ENCODE assay signal across 8 cellular contexts in the genomic region with DNA sequence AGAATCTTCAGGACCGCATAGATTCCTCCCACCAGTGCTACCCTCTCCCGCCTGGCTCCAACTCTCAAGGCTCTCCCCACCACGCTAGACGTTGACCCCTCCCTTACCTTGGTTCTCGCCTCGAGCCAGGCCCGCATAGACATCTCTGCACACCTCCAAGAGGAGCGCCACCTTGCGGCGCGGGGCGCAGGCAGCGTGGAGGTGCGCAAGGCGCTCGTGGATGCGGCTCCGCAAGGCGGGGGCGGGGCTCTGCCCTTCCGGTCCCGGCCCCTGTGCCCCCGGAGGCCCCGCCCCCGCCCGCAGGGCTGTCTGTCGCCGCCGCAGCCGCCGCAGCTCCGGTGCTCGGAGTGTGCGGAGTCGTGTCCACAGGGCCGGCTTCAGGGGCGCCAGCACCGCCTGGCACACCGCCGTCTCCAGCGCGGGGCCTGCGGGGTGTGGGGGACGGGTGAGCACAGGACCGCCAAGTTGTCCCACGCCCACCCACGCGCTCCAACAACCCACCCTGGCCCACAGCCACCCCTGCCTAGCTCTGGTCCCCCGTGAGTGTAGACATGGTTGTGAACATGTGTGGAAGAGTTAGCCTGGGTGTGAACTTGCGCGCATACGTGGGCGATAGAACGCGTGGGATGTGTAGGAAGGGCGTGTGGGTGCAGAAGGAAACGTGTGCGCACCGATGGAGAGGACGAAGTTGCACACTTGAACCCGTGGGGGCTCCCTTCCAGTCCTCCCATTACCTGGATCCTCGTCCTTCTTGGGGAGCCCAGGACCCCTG. TPM values are rescaled to one million over a fixed set of nuclear protein-coding genes. Genes with fewer than 3 reads are reported as not detected.
DNase-seq lines count a peak whose midpoint lies in the region; ATAC-seq and TF ChIP-seq lines count a peak whose summit lies in the region.

No MANE protein-coding gene starts in this region.

- peak overlapping the region; percentile 37 for H3K4me3 ChIP-seq in ovary
- H3K4me3 ChIP-seq in thoracic aorta = peak overlapping the region; percentile 69

- POLR2A ChIA-PET in RWPE1 (lab: Yijun Ruan, JAX; ENCODE audit: low non-redundant PET) = no interaction called here

- no peak for TF ChIP-seq POLR2A in ovary (IDR thresholded peaks at IDR 0.05)

- H3K27me3 ChIP-seq in ovary (no peaks in the 10 kb centered on the region), thoracic aorta (replicated peaks; ENCODE audit: insufficient read depth) (no peaks in the 10 kb centered on the region)

- peaks cover 11% of the 10 kb centered on the region for H3K4me1 ChIP-seq in ovary (ENCODE audit: insufficient read depth)
- peaks cover 0 to 10% of the 10 kb centered on the region in 2 donors for H3K4me1 ChIP-seq in thoracic aorta (ENCODE audit: control insufficient read depth in 1 of 2, low read depth in 2 of 2)

- TF ChIP-seq EP300 in ovary (IDR thresholded peaks at IDR 0.05) = no peak

- WGBS in ovary, 3 donors = 11 to 32% (median 15%) methylated on average over 34 to 62 of the region's 62 CpGs

- H3K27ac ChIP-seq in RWPE1 (peak overlapping the region; percentile 42), ovary (peak overlapping the region in 1 of 2 donors; percentile 5), thoracic aorta (no peak overlapping the region)

- in situ Hi-C loops in GM13977 (cut with MboI; ENCODE audit: low pct_unique_long_range_greater_than_20kb, low sequenced_read_pairs, unreplicated experiment) = no loop called here

- peak; percentile 73 for ATAC-seq in HG03066 (IDR thresholded peaks at IDR 0.05; ENCODE audit: low read depth, unreplicated experiment)
- peak; percentile 77 for ATAC-seq in thoracic aorta (ENCODE audit: insufficient number of reproducible peaks, low FRiP score, low read depth)
- no peak for ATAC-seq in GM21619 (IDR thresholded peaks at IDR 0.05; ENCODE audit: unreplicated experiment)

- intact Hi-C loops in activated naive CD4-positive, alpha-beta T cell treated with anti-CD3 and anti-CD28 coated beads for 36 hours (cut with micrococcal nuclease) = loop anchor here (1.0 to 2.0 kb wide), 2 partner anchors 20 to 39 kb away; partner anchors contain the start of gene ECH1
- intact Hi-C loops in ovary (cut with DNase I) = no loop called here

- no peaks in the 10 kb centered on the region for H3K9me3 Mint-ChIP-seq in activated naive CD4-positive, alpha-beta T cell treated with anti-CD3 and anti-CD28 coated beads for 36 hours

- H3K4me3 Mint-ChIP-seq in activated naive CD4-positive, alpha-beta T cell treated with anti-CD3 and anti-CD28 coated beads for 36 hours = peak overlapping the region; percentile 89

- TF ChIP-seq CTCF in GM13977 (IDR thresholded peaks at IDR 0.05; ENCODE audit: extremely low read depth, insufficient read depth, missing control alignments) (peak; percentile 98), RWPE1 (conservative IDR thresholded peaks at IDR 0.05; ENCODE audit: low read depth) (peak; percentile 90), ovary (IDR thresholded peaks at IDR 0.05) (peak; percentile 72 to 85 (median 76)), thoracic aorta (IDR thresholded peaks at IDR 0.05) (peak; percentile 76)

- H3K27me3 Mint-ChIP-seq in activated naive CD4-positive, alpha-beta T cell treated with anti-CD3 and anti-CD28 coated beads for 36 hours (ENCODE audit: low read depth) = no peaks in the 10 kb centered on the region

- DNase-seq in GM13977 (ENCODE audit: low spot score) (peak; percentile 94), RWPE1 (ENCODE audit: low spot score) (peak; percentile 20), glomerular visceral epithelial cell (ENCODE audit: extremely low spot score) (peak; percentile 77), ovary (peak; percentile 77 to 87 (median 85)), thoracic aorta (ENCODE audit: low spot score) (no peak)
- peak; percentile 92 for DNase-seq in activated naive CD4-positive, alpha-beta T cell treated with anti-CD3 and anti-CD28 coated beads for 36 hours

- H3K4me1 Mint-ChIP-seq in activated naive CD4-positive, alpha-beta T cell treated with anti-CD3 and anti-CD28 coated beads for 36 hours (ENCODE audit: low read depth) = peaks cover 40% of the 10 kb centered on the region

- no peaks in the 10 kb centered on the region for H3K9me3 ChIP-seq in ovary
- H3K9me3 ChIP-seq in thoracic aorta = no peaks in the 10 kb centered on the region

- H3K36me3 ChIP-seq in ovary (no peaks in the 10 kb centered on the region), thoracic aorta (no peaks in the 10 kb centered on the region)

- H3K27ac Mint-ChIP-seq in activated naive CD4-positive, alpha-beta T cell treated with anti-CD3 and anti-CD28 coated beads for 36 hours = peak overlapping the region; percentile 89

- CTCF ChIA-PET in RWPE1 (lab: Yijun Ruan, JAX) = interaction anchor here (0.5 to 0.7 kb wide), 3 partner anchors 9 to 245 kb away, joined by 3 to 4 read pairs (median 4); no protein-coding TSS in a partner anchor
- CTCF ChIA-PET in activated naive CD4-positive, alpha-beta T cell treated with anti-CD3 and anti-CD28 coated beads for 36 hours (lab: Charles Lee) = interaction anchor here (0.9 to 2.0 kb wide), 13 partner anchors 8 to 100 kb away, joined by 3 to 13 read pairs (median 5); partner anchors contain the start of gene RINL

- peaks cover 52% of the 10 kb centered on the region for H3K36me3 Mint-ChIP-seq in activated naive CD4-positive, alpha-beta T cell treated with anti-CD3 and anti-CD28 coated beads for 36 hours (ENCODE audit: low read depth)

RNA-seq across cellular contexts. Expression of gene RINL, which starts 8.1 kb away (rescaled TPM):
- 100 to 1,000 TPM; 107 to 117 TPM for total RNA-seq in activated naive CD4-positive, alpha-beta T cell treated with anti-CD3 and anti-CD28 coated beads for 36 hours
- total RNA-seq in ovary = 1 to 10 TPM; 1.1 to 4.7 (median 2.6) TPM
- polyA plus RNA-seq in ovary = 1 to 10 TPM; 2.3 to 3.4 TPM
- 1 to 10 TPM; 4.7 to 5.5 TPM for total RNA-seq in thoracic aorta

RNA-seq across cellular contexts. Expression of gene HNRNPL, which starts 20.2 kb away (rescaled TPM):
- total RNA-seq in activated naive CD4-positive, alpha-beta T cell treated with anti-CD3 and anti-CD28 coated beads for 36 hours = 100 to 1,000 TPM; 777 to 829 TPM
- total RNA-seq in ovary = 100 to 1,000 TPM; 110 to 282 (median 230) TPM
- 100 to 1,000 TPM; 152 to 284 TPM for polyA plus RNA-seq in ovary
- 100 to 1,000 TPM; 153 to 167 TPM for total RNA-seq in thoracic aorta

RNA-seq across cellular contexts. Expression of gene SIRT2, which starts 29.4 kb away (rescaled TPM):
- total RNA-seq in activated naive CD4-positive, alpha-beta T cell treated with anti-CD3 and anti-CD28 coated beads for 36 hours = 10 to 100 TPM; 18.2 to 19.6 TPM
- 10 to 100 TPM; 51.7 to 64.9 (median 55.7) TPM for total RNA-seq in ovary
- polyA plus RNA-seq in ovary = 10 to 100 TPM; 46.1 to 60.0 TPM
- total RNA-seq in thoracic aorta = 10 to 100 TPM; 42.8 to 68.4 TPM

RNA-seq across cellular contexts. Expression of gene NFKBIB, which starts 29.7 kb away (rescaled TPM):
- total RNA-seq in activated naive CD4-positive, alpha-beta T cell treated with anti-CD3 and anti-CD28 coated beads for 36 hours = 10 to 100 TPM; 47.2 to 52.7 TPM
- total RNA-seq in ovary (10 to 100 TPM in 6 of 7 donors, 1 to 10 TPM in 1; 8.5 to 19.3 (median 13.2) TPM), thoracic aorta (10 to 100 TPM; 25.3 to 28.4 TPM)
- polyA plus RNA-seq in ovary = 10 to 100 TPM in 1 of 2 donors, 1 to 10 TPM in 1; 3.2 to 21.6 TPM

RNA-seq across cellular contexts. Expression of gene ECH1, which starts 38.4 kb away (rescaled TPM):
- 100 to 1,000 TPM; 137 to 145 TPM for total RNA-seq in activated naive CD4-positive, alpha-beta T cell treated with anti-CD3 and anti-CD28 coated beads for 36 hours
- total RNA-seq in ovary (100 to 1,000 TPM in 5 of 7 donors, 10 to 100 TPM in 2; 67.6 to 146 (median 113) TPM), thoracic aorta (10 to 100 TPM; 47.5 to 75.0 TPM)
- 100 to 1,000 TPM; 202 to 243 TPM for polyA plus RNA-seq in ovary

Comparison
In these comparisons a context has a peak if more than half of its experiments do, and no peak if none do; other contexts are left out.
1. RNA of gene RINL, which starts 8.1 kb away (total RNA-seq): 107 to 117 TPM in activated naive CD4-positive, alpha-beta T cell treated with anti-CD3 and anti-CD28 coated beads for 36 hours; 4.7 to 5.5 TPM in thoracic aorta and 1.1 to 4.7 TPM in ovary; every median in the first group is over 10 times any median in the second.
2. Peak in every context shown above with its lines, with median percentiles within 50 percentile points of each other: CTCF ChIP-seq.